In genomic region chr17:50772251-50772650, GRCh38 we compare ENCODE assay signal across 20 cellular contexts. TPM values are rescaled to one million over a fixed set of nuclear protein-coding genes. Genes with fewer than 3 reads are reported as not detected.
DNase-seq lines count a peak whose midpoint lies in the region; ATAC-seq and TF ChIP-seq lines count a peak whose summit lies in the region.
"Had no signal": no experiment of that assay in that cellular context is flagged by ENCODE, and none has a peak within 500 bp of the region (broad histone marks: within the 10 kb centered on the region; RNA-seq: fewer than 3 reads in every experiment).

No MANE protein-coding gene starts in this region.

- TF ChIP-seq CTCF in left ventricle myocardium inferior (IDR thresholded peaks at IDR 0.05; ENCODE audit: borderline replicate concordance): no peak

- H3K4me1 ChIP-seq in left ventricle myocardium inferior: no peaks in the 10 kb centered on the region
- H3K4me1 ChIP-seq: heart right ventricle, vagina had no signal

- DNase-seq in SK-N-MC (ENCODE audit: low read depth, low spot score) (no peak), ureter (ENCODE audit: low spot score) (peak; percentile 17), left ventricle myocardium inferior (no peak), Right ventricle myocardium superior (no peak), NCI-H146 treated with DMSO at 0.1 percent for 48 hours (lab: John Stamatoyannopoulos, UW; ENCODE audit: unreplicated experiment) (no peak)
- DNase-seq: CD4-positive, CD25-positive, alpha-beta regulatory T cell; heart right ventricle; KBM-7; kidney glomerular epithelial cell; naive B cell; NCI-H1694; NCI-H510A treated with DMSO at 0.1 percent for 48 hours; stimulated activated CD4-positive, alpha-beta T cell treated with anti-CD3 and anti-CD28 coated beads, Interleukin-4, amount 100 ng/mL, for 4 hours; T-helper 1 cell had no signal

- no peaks in the 10 kb centered on the region for H3K27me3 ChIP-seq in left ventricle myocardium inferior (ENCODE audit: low read depth)
- H3K27me3 ChIP-seq: heart right ventricle, Peyer's patch, vagina had no signal

- H3K9me3 ChIP-seq in SK-N-MC (ENCODE audit: low read depth, low read length) (no peaks in the 10 kb centered on the region), left ventricle myocardium inferior (replicated peaks) (no peaks in the 10 kb centered on the region)
- H3K9me3 ChIP-seq: heart right ventricle, Peyer's patch, vagina had no signal

- intact Hi-C loops in left ventricle myocardium inferior (cut with micrococcal nuclease): no loop called here
- intact Hi-C loops in Right ventricle myocardium superior (cut with DNase I): no loop called here

- ATAC-seq in GM21423 (IDR thresholded peaks at IDR 0.05; ENCODE audit: unreplicated experiment): peak; percentile 81
- peak; percentile 95 for ATAC-seq in HG03066 (IDR thresholded peaks at IDR 0.05; ENCODE audit: low read depth, unreplicated experiment)
- ATAC-seq in Right ventricle myocardium superior (ENCODE audit: poor library complexity): no peak
- ATAC-seq: esophagus mucosa; heart right ventricle; stimulated activated memory B cell treated with anti-CD40 and anti-IgM and Interleukin-4, amounts not matched to agents 10 μg/mL and 1 μg/mL and 100 μg/mL, for 72 hours had no signal

- peak overlapping the region; percentile 54; the same call in 1 of the 2 replicates for H3K4me3 ChIP-seq in SK-N-MC
- H3K4me3 ChIP-seq in left ventricle myocardium inferior: no peak overlapping the region
- H3K4me3 ChIP-seq: heart right ventricle, Peyer's patch, vagina had no signal

- H3K36me3 ChIP-seq in SK-N-MC (ENCODE audit: insufficient read depth, low read length) (no peaks in the 10 kb centered on the region), left ventricle myocardium inferior (no peaks in the 10 kb centered on the region)
- H3K36me3 ChIP-seq: heart right ventricle, Peyer's patch, vagina had no signal

- H3K9ac ChIP-seq in SK-N-MC (ENCODE audit: insufficient read length): no peak overlapping the region

- H3K27ac ChIP-seq in SK-N-MC (no peak overlapping the region), left ventricle myocardium inferior (replicated peaks) (no peak overlapping the region)
- H3K27ac ChIP-seq: heart right ventricle, Peyer's patch, vagina had no signal

RNA-seq across cellular contexts. Expression of gene ANKRD40CL, which starts 4.9 kb away (rescaled TPM):
- total RNA-seq in ureter (not detected), left ventricle myocardium inferior (not detected), Right ventricle myocardium superior (not detected)
- total RNA-seq: CD4-positive, CD25-positive, alpha-beta regulatory T cell; esophagus mucosa; heart right ventricle; vagina had no signal

RNA-seq across cellular contexts. Expression of gene LUC7L3, which starts 52.8 kb away (rescaled TPM):
- total RNA-seq in ureter (113 TPM), left ventricle myocardium inferior (64.4 TPM), Right ventricle myocardium superior (58.1 TPM)
